ENCODE assay signal across 16 cellular contexts in genomic region chr12:94638521-94638920, GRCh38. TPM values are rescaled to one million over a fixed set of nuclear protein-coding genes. Genes with fewer than 3 reads are reported as not detected.
"Had no signal": no experiment of that assay in that cellular context is flagged by ENCODE, and none has a peak within 500 bp of the region (broad histone marks: within the 10 kb centered on the region; RNA-seq: fewer than 3 reads in every experiment).

No MANE protein-coding gene starts in this region.

- H3K27ac Mint-ChIP-seq: activated naive CD4-positive, alpha-beta T cell treated with anti-CD3 and anti-CD28 coated beads, Interleukin-2, amount 50 U/mL, for 72 hours; activated T-helper 1 cell treated with anti-CD3 and anti-CD28 coated beads, Interleukin-12 subunit alpha, Interleukin-12 subunit beta, Interleukin-2, Interleukin-4 antibody, amounts not matched to agents 30 ng/mL and 10 ng/mL and 1 ng/mL, durations not matched to agents 14 hours and 24 hours and 36 hours; endodermal cell; progenitor cell of endocrine pancreas; T-helper 2 cell treated with Interferon-gamma antibody and Interleukin-4, amounts not matched to agents 5 μg/mL and 100 μg/mL, for 36 hours had no signal

- H3K9me3 ChIP-seq: right atrium auricular region, thyroid gland had no signal

- H3K36me3 ChIP-seq: right atrium auricular region, thyroid gland had no signal

- H3K4me1 ChIP-seq: right atrium auricular region had no signal

- H3K27me3 ChIP-seq: right atrium auricular region, thyroid gland had no signal

- H3K4me3 ChIP-seq: lung, right atrium auricular region, thyroid gland had no signal

- H3K27me3 Mint-ChIP-seq: progenitor cell of endocrine pancreas had no signal

- ATAC-seq: activated naive CD4-positive, alpha-beta T cell treated with anti-CD3 and anti-CD28 coated beads, Interleukin-2, amount 50 U/mL, for 72 hours had no signal

- H3K9me3 Mint-ChIP-seq: activated T-helper 1 cell treated with anti-CD3 and anti-CD28 coated beads, Interleukin-12 subunit alpha, Interleukin-12 subunit beta, Interleukin-2, Interleukin-4 antibody, amounts not matched to agents 30 ng/mL and 10 ng/mL and 1 ng/mL, durations not matched to agents 14 hours and 24 hours and 36 hours; endodermal cell; T-helper 2 cell treated with Interferon-gamma antibody and Interleukin-4, amounts not matched to agents 5 μg/mL and 100 μg/mL, for 36 hours had no signal

- FAIRE-seq: kidney, TTC549 had no signal

- H3K27ac ChIP-seq: right atrium auricular region, thyroid gland had no signal

- H3K4me3 Mint-ChIP-seq: activated T-helper 1 cell treated with anti-CD3 and anti-CD28 coated beads, Interleukin-12 subunit alpha, Interleukin-12 subunit beta, Interleukin-2, Interleukin-4 antibody, amounts not matched to agents 30 ng/mL and 10 ng/mL and 1 ng/mL, durations not matched to agents 14 hours and 24 hours and 36 hours; endodermal cell; T-helper 2 cell treated with Interferon-gamma antibody and Interleukin-4, amounts not matched to agents 5 μg/mL and 100 μg/mL, for 36 hours had no signal

- DNase-seq: activated CD4-positive, alpha-beta T cell treated with anti-CD3 and anti-CD28 coated beads, Interleukin-2, amount 50 U/mL, for 48 hours; activated gamma-delta T cell treated with Interleukin-2 at 50 U/mL for 16 hours; activated T-cell treated with anti-CD3 and anti-CD28 coated beads for 4 hours; endodermal cell; foreskin melanocyte; kidney; stimulated activated CD4-positive, alpha-beta T cell treated with anti-CD3 and anti-CD28 coated beads, Interleukin-2, amount 100 ng/mL, for 24 hours; stimulated activated naive CD4-positive, alpha-beta T cell treated with Interleukin-2 at 50 U/mL for 16 hours; thyroid gland had no signal

RNA-seq across cellular contexts. Expression of gene TMCC3, which starts 11.8 kb away (rescaled TPM):
- total RNA-seq: activated naive CD4-positive, alpha-beta T cell treated with anti-CD3 and anti-CD28 coated beads, Interleukin-2, amount 50 U/mL, for 72 hours had no signal
